Comparison of ENCODE assay signal across 8 cellular contexts in genomic region chr10:114458955-114459354, GRCh38. TPM values are rescaled to one million over a fixed set of nuclear protein-coding genes. Genes with fewer than 3 reads are reported as not detected.
DNase-seq lines count a peak whose midpoint lies in the region; ATAC-seq and TF ChIP-seq lines count a peak whose summit lies in the region.

No MANE protein-coding gene starts in this region.

- H3K4me3 Mint-ChIP-seq in type B pancreatic cell, result no peak overlapping the region

- H3K27me3 Mint-ChIP-seq in type B pancreatic cell, result no peaks in the 10 kb centered on the region

- ATAC-seq in activated naive CD4-positive, alpha-beta T cell treated with anti-CD3 and anti-CD28 coated beads, Interleukin-2, amount 50 U/mL, for 72 hours, result peak; percentile 37 to 44
- ATAC-seq in GM19023 (IDR thresholded peaks at IDR 0.05; ENCODE audit: unreplicated experiment), result no peak

- no peaks in the 10 kb centered on the region for H3K4me1 Mint-ChIP-seq in type B pancreatic cell (ENCODE audit: unreplicated experiment)

- DNase-seq in A172 (ENCODE audit: low spot score) (peak; percentile 49), GM10266 (ENCODE audit: extremely low spot score) (peak; percentile 45), islet precursor cell (peak; percentile 84), type B pancreatic cell (ENCODE audit: extremely low spot score, unreplicated experiment) (no peak), superior temporal gyrus (ENCODE audit: extremely low spot score) (no peak)
- DNase-seq in activated naive CD4-positive, alpha-beta T cell treated with anti-CD3 and anti-CD28 coated beads, Interleukin-2, amount 50 U/mL, for 72 hours (ENCODE audit: low spot score in 2 of 2), result peak in 1 of 2 donors; percentile 25

- H3K9me3 Mint-ChIP-seq in activated naive CD4-positive, alpha-beta T cell treated with anti-CD3 and anti-CD28 coated beads, Interleukin-2, amount 50 U/mL, for 72 hours, result no peaks in the 10 kb centered on the region
- H3K9me3 Mint-ChIP-seq in type B pancreatic cell, result no peaks in the 10 kb centered on the region

- H3K27ac Mint-ChIP-seq in activated naive CD4-positive, alpha-beta T cell treated with anti-CD3 and anti-CD28 coated beads, Interleukin-2, amount 50 U/mL, for 72 hours, result peak overlapping the region; percentile 9 to 44
- H3K27ac Mint-ChIP-seq in type B pancreatic cell, result no peak overlapping the region

- H3K36me3 Mint-ChIP-seq in activated naive CD4-positive, alpha-beta T cell treated with anti-CD3 and anti-CD28 coated beads, Interleukin-2, amount 50 U/mL, for 72 hours, result peaks cover 4 to 20% of the 10 kb centered on the region in 2 donors
- peaks cover 36% of the 10 kb centered on the region for H3K36me3 Mint-ChIP-seq in type B pancreatic cell

- TF ChIP-seq CTCF in GM10266 (IDR thresholded peaks at IDR 0.05; ENCODE audit: control insufficient read depth, insufficient read depth, low read depth, missing control alignments), result peak; percentile 33
- peak; percentile 44; the same call in 1 of the 2 replicates for TF ChIP-seq CTCF in LNCAP (IDR thresholded peaks at IDR 0.05)
- peak; percentile 73 for TF ChIP-seq CTCF in type B pancreatic cell (conservative IDR thresholded peaks at IDR 0.05)

RNA-seq across cellular contexts. Expression of gene AFAP1L2, which starts 54.7 kb away (rescaled TPM):
- total RNA-seq in A172 (2014; rRNA removed; shearing (Covaris generic)), result 0.50 and 1.4 TPM in 2 replicates
- 1 to 10 TPM in 1 of 2 donors, under 1 TPM in 1; 0.98 to 2.7 TPM for total RNA-seq in activated naive CD4-positive, alpha-beta T cell treated with anti-CD3 and anti-CD28 coated beads, Interleukin-2, amount 50 U/mL, for 72 hours
- total RNA-seq in type B pancreatic cell (ENCODE audit: low replicate concordance), result 1.9 and 6.4 TPM in 2 replicates

Comparison
In these comparisons a context has a peak if more than half of its experiments do, and no peak if none do; other contexts are left out.
1. DNase-seq: peak in A172 (single experiment), GM10266 (single experiment) and islet precursor cell (single experiment); none in type B pancreatic cell (single experiment) and superior temporal gyrus (single experiment).
2. Peak in every context shown above with its lines, with median percentiles within 50 percentile points of each other: CTCF ChIP-seq.